ENCODE assay signal across 13 cellular contexts in the genomic region with DNA sequence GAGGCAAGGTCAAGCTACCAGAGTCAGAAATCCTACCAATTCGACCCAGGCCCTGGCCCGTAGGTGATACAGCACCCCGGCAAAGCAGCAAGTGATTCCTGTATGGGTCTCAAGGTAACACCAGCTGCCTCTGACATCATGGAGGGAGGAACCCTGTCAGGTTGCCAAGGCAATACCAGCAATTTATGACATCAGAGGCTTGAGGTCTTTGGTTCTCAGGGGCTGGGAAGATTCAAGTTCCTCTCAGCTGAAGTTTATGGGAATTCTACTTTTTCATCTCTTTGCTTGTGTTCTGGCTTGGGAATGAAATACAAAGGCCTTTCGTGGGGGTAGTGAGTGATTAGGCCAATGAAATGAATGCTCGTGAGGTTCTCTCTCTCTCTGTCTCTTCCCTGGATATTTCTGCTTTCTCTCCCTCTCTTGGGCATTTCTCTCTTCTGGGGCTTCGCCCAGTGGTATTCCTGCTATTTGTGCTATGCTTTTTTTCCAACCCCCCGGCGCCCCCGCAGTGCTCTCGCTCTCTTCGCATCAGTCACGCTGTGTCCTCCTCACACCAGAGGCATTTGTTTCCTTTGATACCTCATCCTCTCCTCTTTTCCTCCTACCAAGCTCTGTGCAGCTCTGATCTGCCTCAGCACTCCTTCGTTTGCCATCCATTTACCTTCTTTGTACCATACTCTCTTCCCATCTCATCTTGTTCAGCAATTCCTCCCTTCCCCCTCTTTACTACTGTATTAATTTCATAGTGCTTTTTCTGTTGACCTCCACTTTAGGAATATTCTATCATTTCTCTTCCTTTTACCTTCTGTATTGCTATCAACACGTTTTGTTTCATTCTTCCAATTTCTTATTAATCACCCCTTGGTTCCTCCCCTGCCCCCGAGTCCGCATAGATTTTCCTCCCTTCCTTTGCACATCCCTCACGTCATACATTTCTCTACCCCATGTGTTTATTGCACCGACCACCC. TPM values are rescaled to one million over a fixed set of nuclear protein-coding genes. Genes with fewer than 3 reads are reported as not detected.
DNase-seq lines count a peak whose midpoint lies in the region; ATAC-seq and TF ChIP-seq lines count a peak whose summit lies in the region.
"Had no signal": no experiment of that assay in that cellular context is flagged by ENCODE, and none has a peak within 500 bp of the region (broad histone marks: within the 10 kb centered on the region; RNA-seq: fewer than 3 reads in every experiment).

No MANE protein-coding gene starts in this region.

- no peak overlapping the region for H3K4me3 Mint-ChIP-seq in T-helper 2 cell treated with Interferon-gamma antibody and Interleukin-4, amounts not matched to agents 5 μg/mL and 100 μg/mL, for 36 hours
- H3K4me3 Mint-ChIP-seq in natural killer cell: no peak overlapping the region

- no peak overlapping the region for H2AFZ ChIP-seq in SK-N-SH (ENCODE audit: low read depth)

- H3K79me2 ChIP-seq in SK-N-SH (ENCODE audit: insufficient read depth): no peaks in the 10 kb centered on the region

- H3K4me3 ChIP-seq in iPS-20b (ENCODE audit: low read length): peak overlapping the region; percentile 81
- no peak overlapping the region for H3K4me3 ChIP-seq in SK-N-SH (ENCODE audit: low read depth in 2 of 2, low read length in 1 of 2)
- H3K4me3 ChIP-seq: SK-N-MC had no signal

- H3K9me3 ChIP-seq in iPS-20b (ENCODE audit: insufficient read depth, low read depth, low read length) (no peaks in the 10 kb centered on the region), SK-N-SH (no peaks in the 10 kb centered on the region)
- H3K9me3 ChIP-seq: BE2C had no signal

- WGBS in SK-N-SH (ENCODE audit: low lambda C conversion rate): 84% methylated on average over 18 of the region's 18 CpGs

- peaks cover 3% of the 10 kb centered on the region for H3K4me1 Mint-ChIP-seq in T-helper 2 cell treated with Interferon-gamma antibody and Interleukin-4, amounts not matched to agents 5 μg/mL and 100 μg/mL, for 36 hours (ENCODE audit: low read depth)
- H3K4me1 Mint-ChIP-seq in natural killer cell: peaks cover 6 to 10% of the 10 kb centered on the region in 2 donors

- H3K27me3 ChIP-seq in iPS-20b (ENCODE audit: insufficient read depth, low read length) (no peaks in the 10 kb centered on the region), SK-N-SH (ENCODE audit: insufficient read depth) (no peaks in the 10 kb centered on the region)
- H3K27me3 ChIP-seq: BE2C had no signal

- H3K27ac ChIP-seq in angular gyrus (ENCODE audit: low read depth, low read length) (peak overlapping the region; percentile 62), iPS-20b (ENCODE audit: low read length) (peak overlapping the region; percentile 60), SK-N-SH (ENCODE audit: low read depth in 2 of 2, low read length in 1 of 2) (no peak overlapping the region)
- H3K27ac ChIP-seq: SK-N-MC, WERI-Rb-1 had no signal

- TF ChIP-seq CTCF in SK-N-SH (IDR thresholded peaks at IDR 0.05) (no peak), natural killer cell (IDR thresholded peaks at IDR 0.05) (no peak)

- no peak for TF ChIP-seq EP300 in SK-N-SH (IDR thresholded peaks at IDR 0.05; ENCODE audit: borderline replicate concordance in 1 of 2, low read depth in 1 of 2, low read length in 1 of 2)

- no peaks in the 10 kb centered on the region for H3F3A ChIP-seq in SK-N-SH (replicated peaks; ENCODE audit: insufficient read depth)

- CTCF ChIA-PET in HEK293T (lab: Yijun Ruan, JAX) (interaction anchor here (0.7 to 1.9 kb wide), 4 partner anchors 8 to 70 kb away, joined by 3 to 6 read pairs (median 4); no protein-coding TSS in a partner anchor), SK-N-SH (lab: Yijun Ruan, JAX) (interaction anchor here (1.3 to 6.0 kb wide), 6 partner anchors 9 to 70 kb away, joined by 5 to 87 read pairs (median 18); no protein-coding TSS in a partner anchor)

- H4K20me1 ChIP-seq in SK-N-SH (ENCODE audit: insufficient read depth): no peaks in the 10 kb centered on the region

- no peak overlapping the region for H3K4me2 ChIP-seq in SK-N-SH

- no peaks in the 10 kb centered on the region for H3K27me3 Mint-ChIP-seq in T-helper 2 cell treated with Interferon-gamma antibody and Interleukin-4, amounts not matched to agents 5 μg/mL and 100 μg/mL, for 36 hours (ENCODE audit: low read depth)
- no peaks in the 10 kb centered on the region for H3K27me3 Mint-ChIP-seq in natural killer cell (ENCODE audit: low read depth in 2 of 2)

- H3K9me2 ChIP-seq in SK-N-SH: no peaks in the 10 kb centered on the region

- H3K36me3 ChIP-seq in iPS-20b (ENCODE audit: insufficient read depth, low read depth, low read length) (peaks cover 1% of the 10 kb centered on the region), SK-N-SH (replicated peaks in 1 of 2; ENCODE audit: control insufficient read depth in 1 of 2, insufficient read depth in 2 of 2, low read length in 1 of 2) (no peaks in the 10 kb centered on the region)
- H3K36me3 ChIP-seq: BE2C, WERI-Rb-1 had no signal

- no peaks in the 10 kb centered on the region for H3K9me3 Mint-ChIP-seq in T-helper 2 cell treated with Interferon-gamma antibody and Interleukin-4, amounts not matched to agents 5 μg/mL and 100 μg/mL, for 36 hours
- no peaks in the 10 kb centered on the region for H3K9me3 Mint-ChIP-seq in natural killer cell

- H3K4me1 ChIP-seq in iPS-20b (ENCODE audit: insufficient read depth, low read length): peaks cover 66% of the 10 kb centered on the region
- peaks cover 0 to 26% of the 10 kb centered on the region in 2 experiments; a peak in 2 of 4 replicates for H3K4me1 ChIP-seq in SK-N-SH (ENCODE audit: control insufficient read depth in 1 of 2, insufficient read depth in 2 of 2, low read depth in 1 of 2, low read length in 1 of 2)

- intact Hi-C loops in natural killer cell (cut with micrococcal nuclease): no loop called here

- peak overlapping the region; percentile 95; the same call in 1 of the 2 replicates for H3K9ac ChIP-seq in iPS-20b (ENCODE audit: low read depth, low read length)
- no peak overlapping the region for H3K9ac ChIP-seq in SK-N-SH

- no peak for ATAC-seq in HG03108 (IDR thresholded peaks at IDR 0.05; ENCODE audit: unreplicated experiment)
- no peak for ATAC-seq in natural killer cell

- no peak for TF ChIP-seq RAD21 in SK-N-SH (IDR thresholded peaks at IDR 0.05; ENCODE audit: low read length)

- no peaks in the 10 kb centered on the region for H3K36me3 Mint-ChIP-seq in T-helper 2 cell treated with Interferon-gamma antibody and Interleukin-4, amounts not matched to agents 5 μg/mL and 100 μg/mL, for 36 hours (ENCODE audit: low read depth)
- no peaks in the 10 kb centered on the region for H3K36me3 Mint-ChIP-seq in natural killer cell

- POLR2A ChIA-PET in HEK293T (lab: Yijun Ruan, JAX) (interaction anchor here (0.9 to 1.3 kb wide), 2 partner anchors 9 to 13 kb away, joined by 4 to 6 read pairs; no protein-coding TSS in a partner anchor), SK-N-SH (lab: Yijun Ruan, JAX) (interaction anchor here (0.6 kb wide), 1 partner anchor 10 kb away, joined by 3 read pairs; no protein-coding TSS in a partner anchor)

- H3K27ac Mint-ChIP-seq in T-helper 2 cell treated with Interferon-gamma antibody and Interleukin-4, amounts not matched to agents 5 μg/mL and 100 μg/mL, for 36 hours: no peak overlapping the region
- H3K27ac Mint-ChIP-seq in natural killer cell: no peak overlapping the region

- DNase-seq in AG20443 (ENCODE audit: low spot score): peak; percentile 46
- no peak for DNase-seq in HEK293T (ENCODE audit: extremely low spot score)
- DNase-seq in SK-N-SH: no peak
- DNase-seq in T-helper 2 cell treated with Interferon-gamma antibody and Interleukin-4, amounts not matched to agents 5 μg/mL and 100 μg/mL, for 36 hours (ENCODE audit: low spot score): no peak
- DNase-seq in natural killer cell: no peak
- DNase-seq: BE2C, WERI-Rb-1 had no signal

TF ChIP-seq in HEK293T, 16 proteins besides CTCF, POLR2A, EP300 and RAD21:
- TF ChIP-seq, protein P1, sequence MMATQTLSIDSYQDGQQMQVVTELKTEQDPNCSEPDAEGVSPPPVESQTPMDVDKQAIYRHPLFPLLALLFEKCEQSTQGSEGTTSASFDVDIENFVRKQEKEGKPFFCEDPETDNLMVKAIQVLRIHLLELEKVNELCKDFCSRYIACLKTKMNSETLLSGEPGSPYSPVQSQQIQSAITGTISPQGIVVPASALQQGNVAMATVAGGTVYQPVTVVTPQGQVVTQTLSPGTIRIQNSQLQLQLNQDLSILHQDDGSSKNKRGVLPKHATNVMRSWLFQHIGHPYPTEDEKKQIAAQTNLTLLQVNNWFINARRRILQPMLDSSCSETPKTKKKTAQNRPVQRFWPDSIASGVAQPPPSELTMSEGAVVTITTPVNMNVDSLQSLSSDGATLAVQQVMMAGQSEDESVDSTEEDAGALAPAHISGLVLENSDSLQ (IDR thresholded peaks at IDR 0.05): peak; percentile 59
- no peak for TF ChIP-seq CTBP1 (IDR thresholded peaks at IDR 0.05; ENCODE audit: borderline replicate concordance)

TF ChIP-seq in SK-N-SH, 30 proteins besides CTCF, POLR2A, EP300 and RAD21:
- TF ChIP-seq JUND (IDR thresholded peaks at IDR 0.05): no peak

RNA-seq across cellular contexts. Expression of a gene that starts 2.9 kb away (rescaled TPM):
- 0.28 and 0.77 TPM in 2 replicates for polyA plus RNA-seq in SK-N-SH (2012; rRNA removed)
- polyA plus RNA-seq in SK-N-SH (2012; cell fraction: cytosol; rRNA removed): 0.39 and 0.42 TPM in 2 replicates
- polyA plus RNA-seq in SK-N-SH (2012; cell fraction: nucleus; rRNA removed): 2.1 and 2.9 TPM in 2 replicates
- total RNA-seq in natural killer cell: under 1 TPM; 0.07 to 0.72 (median 0.45) TPM

RNA-seq across cellular contexts. Expression of a gene that starts 7.4 kb away (rescaled TPM):
- polyA plus RNA-seq in SK-N-SH (2012; rRNA removed): 15.5 and 16.3 TPM in 2 replicates
- 7.5 and 9.0 TPM in 2 replicates for polyA plus RNA-seq in SK-N-SH (2012; cell fraction: cytosol; rRNA removed)
- 43.9 and 56.7 TPM in 2 replicates for polyA plus RNA-seq in SK-N-SH (2012; cell fraction: nucleus; rRNA removed)
- 10 to 100 TPM; 16.5 to 19.3 (median 19.1) TPM for total RNA-seq in natural killer cell

RNA-seq across cellular contexts. Expression of a gene that starts 19.0 kb away (rescaled TPM):
- 88.3 and 114 TPM in 2 replicates for polyA plus RNA-seq in SK-N-SH (2012; rRNA removed)
- 12.5 and 18.4 TPM in 2 replicates for polyA plus RNA-seq in SK-N-SH (2012; cell fraction: cytosol; rRNA removed)
- polyA plus RNA-seq in SK-N-SH (2012; cell fraction: nucleus; rRNA removed): 850 and 900 TPM in 2 replicates
- 100 to 1,000 TPM; 219 to 296 (median 259) TPM for total RNA-seq in natural killer cell

RNA-seq across cellular contexts. Expression of a gene that starts 30.0 kb away (rescaled TPM):
- 8.7 and 8.8 TPM in 2 replicates for polyA plus RNA-seq in SK-N-SH (2012; rRNA removed)
- polyA plus RNA-seq in SK-N-SH (2012; cell fraction: cytosol; rRNA removed): 5.7 and 7.9 TPM in 2 replicates
- polyA plus RNA-seq in SK-N-SH (2012; cell fraction: nucleus; rRNA removed): 20.9 and 25.3 TPM in 2 replicates
- under 1 TPM in 1 of 3 donors, not detected in 2; 0.25 TPM for total RNA-seq in natural killer cell
- total RNA-seq: endothelial cell of umbilical vein, NCI-H460 had no signal

Comparison
In these comparisons a context has a peak if more than half of its experiments do, and no peak if none do; other contexts are left out.
1. H3K27ac ChIP-seq: peak in angular gyrus (single experiment) and iPS-20b (single experiment); none in SK-N-SH (0 of 2).